ENCODE assay signal across 1 cellular context in genomic region chr2:219484343-219485200, GRCh38.
TF ChIP-seq lines count a peak whose summit lies in the region.

No MANE protein-coding gene starts in this region.

TF ChIP-seq in GM12878, 131 proteins besides CTCF, POLR2A, EP300 and RAD21:
- peak; percentile 13 for TF ChIP-seq SUZ12 (IDR thresholded peaks at IDR 0.05; ENCODE audit: unreplicated experiment)
- no peak for TF ChIP-seq RCOR1 (conservative IDR thresholded peaks at IDR 0.05; ENCODE audit: low read depth, low read length)
- no peak for TF ChIP-seq BHLHE40 (IDR thresholded peaks at IDR 0.05; ENCODE audit: borderline replicate concordance in 1 of 2, low read depth in 2 of 2, low read length in 1 of 2)
- TF ChIP-seq WRNIP1 (IDR thresholded peaks at IDR 0.05; ENCODE audit: borderline replicate concordance, low read depth, low read length), result no peak
- no peak for TF ChIP-seq IRF4 (IDR thresholded peaks at IDR 0.05; ENCODE audit: low read depth, low read length)
- no peak for TF ChIP-seq RB1 (IDR thresholded peaks at IDR 0.05; ENCODE audit: borderline replicate concordance)
TF ChIP-seq in GM12878: peak in this region for 1.
